ENCODE assay signal across 7 cellular contexts in the genomic region with DNA sequence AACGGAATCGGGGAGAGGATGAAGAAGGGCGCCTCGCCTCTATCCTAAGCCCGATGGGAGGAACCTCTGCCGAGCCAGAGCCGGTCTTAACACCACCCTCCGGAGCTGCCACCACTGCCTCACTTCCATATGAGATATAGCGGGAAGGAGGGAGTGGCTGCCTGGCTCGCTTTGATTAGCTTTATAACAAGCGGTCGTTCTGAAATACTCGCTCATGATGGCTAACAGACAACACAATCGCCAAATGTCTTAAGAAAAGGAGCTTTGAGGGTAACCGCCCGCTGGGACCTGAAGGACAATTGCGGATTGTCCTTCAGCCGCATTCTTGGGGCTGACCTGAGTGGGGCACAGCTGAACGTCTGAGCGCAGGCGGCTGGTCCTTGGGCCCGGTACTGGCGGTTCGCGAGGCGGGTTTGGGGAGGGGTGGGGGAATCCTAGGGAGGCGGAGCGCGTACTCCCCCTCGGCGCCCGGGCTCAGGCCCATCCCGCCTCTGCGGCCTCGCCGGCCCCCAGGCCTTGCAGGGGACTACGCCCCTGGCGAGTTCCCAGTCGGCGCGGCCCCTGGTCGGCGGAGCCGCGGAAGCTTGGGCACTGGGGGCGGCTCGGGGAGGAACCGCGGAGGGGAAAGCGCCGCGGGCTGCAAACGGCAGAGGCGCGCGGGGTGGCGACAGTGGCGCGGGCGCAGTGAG. TPM values are rescaled to one million over a fixed set of nuclear protein-coding genes. Genes with fewer than 3 reads are reported as not detected.
A peak's percentile ranks its signal among the peaks of the same experiment; 100 is the strongest.
DNase-seq lines count a peak whose midpoint lies in the region; ATAC-seq, FAIRE-seq and TF ChIP-seq lines count a peak whose summit lies in the region.

PLAAT5 (minus strand) TSS at position 617 of the 689 bp plus-strand sequence; CDS start at position 484, 133 bp downstream.

- no peak for FAIRE-seq in bronchial epithelial cell (lab: Jason Lieb, UNC)

- H3K27me3 Mint-ChIP-seq in T-helper 1 cell treated with Interleukin-12 subunit alpha and Interleukin-12 subunit beta and Interleukin-4 antibody, amounts not matched to agents 30 μg/mL and 1 μg/mL, for 36 hours (ENCODE audit: low read depth), result peaks cover 79% of the 10 kb centered on the region
- peaks cover 61% of the 10 kb centered on the region for H3K27me3 Mint-ChIP-seq in stimulated activated memory B cell treated with anti-CD40 and anti-IgM and Interleukin-4, amounts not matched to agents 10 μg/mL and 1 μg/mL and 100 μg/mL, for 72 hours

- peaks cover under 1% of the 10 kb centered on the region for H3K9me3 Mint-ChIP-seq in T-helper 1 cell treated with Interleukin-12 subunit alpha and Interleukin-12 subunit beta and Interleukin-4 antibody, amounts not matched to agents 30 μg/mL and 1 μg/mL, for 36 hours
- peaks cover 11% of the 10 kb centered on the region for H3K9me3 Mint-ChIP-seq in stimulated activated memory B cell treated with anti-CD40 and anti-IgM and Interleukin-4, amounts not matched to agents 10 μg/mL and 1 μg/mL and 100 μg/mL, for 72 hours

- no peaks in the 10 kb centered on the region for H3K36me3 Mint-ChIP-seq in T-helper 1 cell treated with Interleukin-12 subunit alpha and Interleukin-12 subunit beta and Interleukin-4 antibody, amounts not matched to agents 30 μg/mL and 1 μg/mL, for 36 hours (ENCODE audit: low read depth)
- no peaks in the 10 kb centered on the region for H3K36me3 Mint-ChIP-seq in stimulated activated memory B cell treated with anti-CD40 and anti-IgM and Interleukin-4, amounts not matched to agents 10 μg/mL and 1 μg/mL and 100 μg/mL, for 72 hours

- peak within 1 kb of the TSS; percentile 48 for H3K4me3 Mint-ChIP-seq in T-helper 1 cell treated with Interleukin-12 subunit alpha and Interleukin-12 subunit beta and Interleukin-4 antibody, amounts not matched to agents 30 μg/mL and 1 μg/mL, for 36 hours
- peak within 1 kb of the TSS; percentile 41 for H3K4me3 Mint-ChIP-seq in stimulated activated memory B cell treated with anti-CD40 and anti-IgM and Interleukin-4, amounts not matched to agents 10 μg/mL and 1 μg/mL and 100 μg/mL, for 72 hours

- no peak within 1 kb of the TSS for H3K27ac Mint-ChIP-seq in T-helper 1 cell treated with Interleukin-12 subunit alpha and Interleukin-12 subunit beta and Interleukin-4 antibody, amounts not matched to agents 30 μg/mL and 1 μg/mL, for 36 hours
- no peak within 1 kb of the TSS for H3K27ac Mint-ChIP-seq in stimulated activated memory B cell treated with anti-CD40 and anti-IgM and Interleukin-4, amounts not matched to agents 10 μg/mL and 1 μg/mL and 100 μg/mL, for 72 hours

- no peak for ATAC-seq in stimulated activated memory B cell treated with anti-CD40 and anti-IgM and Interleukin-4, amounts not matched to agents 10 μg/mL and 1 μg/mL and 100 μg/mL, for 72 hours
- no peak for ATAC-seq in GM21381 (IDR thresholded peaks at IDR 0.05; ENCODE audit: unreplicated experiment)

- peaks cover 19% of the 10 kb centered on the region for H3K27me3 ChIP-seq in bronchial epithelial cell (ENCODE audit: control insufficient read depth, insufficient read depth, low read length)
- H3K27me3 ChIP-seq in kidney epithelial cell (ENCODE audit: control insufficient read depth, insufficient read depth, low read length), result no peaks in the 10 kb centered on the region

- H3K36me3 ChIP-seq in bronchial epithelial cell (ENCODE audit: control insufficient read depth, insufficient read depth, low read length) (no peaks in the 10 kb centered on the region), kidney epithelial cell (ENCODE audit: control insufficient read depth, insufficient read depth, low read length) (no peaks in the 10 kb centered on the region)

- H3K4me3 ChIP-seq in bronchial epithelial cell (ENCODE audit: low read depth, low read length) (peak within 1 kb of the TSS; percentile 17), kidney epithelial cell (ENCODE audit: low read depth, low read length) (peak within 1 kb of the TSS; percentile 21)

- peaks cover 5% of the 10 kb centered on the region for H3K4me1 Mint-ChIP-seq in T-helper 1 cell treated with Interleukin-12 subunit alpha and Interleukin-12 subunit beta and Interleukin-4 antibody, amounts not matched to agents 30 μg/mL and 1 μg/mL, for 36 hours (ENCODE audit: low read depth)
- H3K4me1 Mint-ChIP-seq in stimulated activated memory B cell treated with anti-CD40 and anti-IgM and Interleukin-4, amounts not matched to agents 10 μg/mL and 1 μg/mL and 100 μg/mL, for 72 hours, result peaks cover 7% of the 10 kb centered on the region

- TF ChIP-seq CTCF in bronchial epithelial cell (IDR thresholded peaks at IDR 0.05; ENCODE audit: insufficient read depth, low read length, severe bottlenecking), result no peak
- TF ChIP-seq CTCF in kidney epithelial cell (IDR thresholded peaks at IDR 0.05; ENCODE audit: insufficient read depth, low read length, poor library complexity, severe bottlenecking), result no peak

- DNase-seq in bronchial epithelial cell (ENCODE audit: low read depth), result no peak
- no peak for DNase-seq in kidney epithelial cell (ENCODE audit: low read depth)
- no peak for DNase-seq in epidermal melanocyte (ENCODE audit: insufficient read length, low spot score)
- DNase-seq in HuH-7.5 (ENCODE audit: low spot score), result no peak

RNA-seq across cellular contexts. Expression of gene PLAAT5, which starts in this region (rescaled TPM):
- total RNA-seq in bronchial epithelial cell (not detected in 2 replicates), kidney epithelial cell (0.14 and 0.17 TPM in 2 replicates)
